ENCODE assay signal across 1 cellular context in the genomic region with DNA sequence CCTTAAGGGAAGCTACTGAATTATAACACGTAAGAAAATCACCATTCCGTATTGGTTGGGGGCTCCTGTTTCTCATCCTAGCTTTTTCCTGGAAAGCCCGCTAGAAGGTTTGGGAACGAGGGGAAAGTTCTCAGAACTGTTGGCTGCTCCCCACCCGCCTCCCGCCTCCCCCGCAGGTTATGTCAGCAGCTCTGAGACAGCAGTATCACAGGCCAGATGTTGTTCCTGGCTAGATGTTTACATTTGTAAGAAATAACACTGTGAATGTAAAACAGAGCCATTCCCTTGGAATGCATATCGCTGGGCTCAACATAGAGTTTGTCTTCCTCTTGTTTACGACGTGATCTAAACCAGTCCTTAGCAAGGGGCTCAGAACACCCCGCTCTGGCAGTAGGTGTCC.
TF ChIP-seq lines count a peak whose summit lies in the region.

No MANE protein-coding gene starts in this region.

TF ChIP-seq in GM12878, 131 proteins besides CTCF, POLR2A, EP300 and RAD21:
- no peak for TF ChIP-seq NR2C1 (IDR thresholded peaks at IDR 0.05)
- TF ChIP-seq ZZZ3 (IDR thresholded peaks at IDR 0.05; ENCODE audit: control insufficient read depth, insufficient read length, low read depth): no peak
- TF ChIP-seq EZH2 (IDR thresholded peaks at IDR 0.05; ENCODE audit: borderline replicate concordance, control insufficient read depth, low read depth, low read length): no peak
- TF ChIP-seq NFIC (IDR thresholded peaks at IDR 0.05; ENCODE audit: low read depth, low read length): no peak
- TF ChIP-seq MEF2B (IDR thresholded peaks at IDR 0.05; ENCODE audit: partially characterized antibody, poor library complexity, severe bottlenecking): no peak
- TF ChIP-seq IRF4 (IDR thresholded peaks at IDR 0.05; ENCODE audit: low read depth, low read length): no peak
- no peak for TF ChIP-seq CEBPB (IDR thresholded peaks at IDR 0.05; ENCODE audit: borderline replicate concordance in 1 of 2, low read depth in 2 of 2, low read length in 2 of 2)
- TF ChIP-seq, protein P1, sequence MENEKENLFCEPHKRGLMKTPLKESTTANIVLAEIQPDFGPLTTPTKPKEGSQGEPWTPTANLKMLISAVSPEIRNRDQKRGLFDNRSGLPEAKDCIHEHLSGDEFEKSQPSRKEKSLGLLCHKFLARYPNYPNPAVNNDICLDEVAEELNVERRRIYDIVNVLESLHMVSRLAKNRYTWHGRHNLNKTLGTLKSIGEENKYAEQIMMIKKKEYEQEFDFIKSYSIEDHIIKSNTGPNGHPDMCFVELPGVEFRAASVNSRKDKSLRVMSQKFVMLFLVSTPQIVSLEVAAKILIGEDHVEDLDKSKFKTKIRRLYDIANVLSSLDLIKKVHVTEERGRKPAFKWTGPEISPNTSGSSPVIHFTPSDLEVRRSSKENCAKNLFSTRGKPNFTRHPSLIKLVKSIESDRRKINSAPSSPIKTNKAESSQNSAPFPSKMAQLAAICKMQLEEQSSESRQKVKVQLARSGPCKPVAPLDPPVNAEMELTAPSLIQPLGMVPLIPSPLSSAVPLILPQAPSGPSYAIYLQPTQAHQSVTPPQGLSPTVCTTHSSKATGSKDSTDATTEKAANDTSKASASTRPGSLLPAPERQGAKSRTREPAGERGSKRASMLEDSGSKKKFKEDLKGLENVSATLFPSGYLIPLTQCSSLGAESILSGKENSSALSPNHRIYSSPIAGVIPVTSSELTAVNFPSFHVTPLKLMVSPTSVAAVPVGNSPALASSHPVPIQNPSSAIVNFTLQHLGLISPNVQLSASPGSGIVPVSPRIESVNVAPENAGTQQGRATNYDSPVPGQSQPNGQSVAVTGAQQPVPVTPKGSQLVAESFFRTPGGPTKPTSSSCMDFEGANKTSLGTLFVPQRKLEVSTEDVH (IDR thresholded peaks at IDR 0.05; ENCODE audit: low read depth, partially characterized antibody): no peak
- TF ChIP-seq BACH1 (IDR thresholded peaks at IDR 0.05; ENCODE audit: borderline replicate concordance): no peak
